In the genomic region with DNA sequence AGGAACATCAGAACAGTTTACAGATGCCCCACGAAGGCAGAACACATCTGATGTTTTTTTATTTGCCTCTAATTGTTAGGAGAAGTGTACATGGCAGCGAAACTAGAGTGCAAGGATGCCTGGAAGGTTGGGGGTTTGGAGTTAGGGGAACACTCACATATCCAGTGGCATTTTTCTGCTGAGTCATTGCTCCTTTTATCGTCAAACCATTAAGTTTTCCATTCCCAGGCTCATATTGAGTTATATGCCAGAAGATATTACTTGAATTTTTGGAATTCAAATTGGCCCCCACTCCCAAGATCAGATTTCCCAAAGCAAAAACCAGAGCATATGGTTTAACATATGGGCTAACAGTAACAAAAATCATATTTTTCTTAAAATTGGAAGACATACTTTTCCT, we compare ENCODE assay signal across 24 cellular contexts.
DNase-seq lines count a peak whose midpoint lies in the region; ATAC-seq, FAIRE-seq and TF ChIP-seq lines count a peak whose summit lies in the region.
"Had no signal": no experiment of that assay in that cellular context is flagged by ENCODE, and none has a peak within 500 bp of the region (broad histone marks: within the 10 kb centered on the region; RNA-seq: fewer than 3 reads in every experiment).

No MANE protein-coding gene starts in this region.

- peaks cover 9% of the 10 kb centered on the region for H3F3A ChIP-seq in SK-N-SH (replicated peaks; ENCODE audit: insufficient read depth)

- H3K36me3 ChIP-seq in SK-N-SH (replicated peaks in 1 of 2; ENCODE audit: control insufficient read depth in 1 of 2, insufficient read depth in 2 of 2, low read length in 1 of 2), result no peaks in the 10 kb centered on the region
- H3K36me3 ChIP-seq in endothelial cell of umbilical vein (ENCODE audit: control insufficient read depth in 2 of 2, extremely low read depth in 1 of 2, insufficient read depth in 2 of 2, low read length in 2 of 2), result no peaks in the 10 kb centered on the region
- H3K36me3 ChIP-seq: HAP-1, upper lobe of left lung had no signal

- H4K20me1 ChIP-seq in SK-N-SH (ENCODE audit: insufficient read depth) (no peaks in the 10 kb centered on the region), endothelial cell of umbilical vein (replicated peaks; ENCODE audit: control insufficient read depth, extremely low read depth, insufficient read depth, low read length) (no peaks in the 10 kb centered on the region)

- H3K27me3 ChIP-seq in SK-N-SH (ENCODE audit: insufficient read depth) (no peaks in the 10 kb centered on the region), endothelial cell of umbilical vein (ENCODE audit: control insufficient read depth in 2 of 2, insufficient read depth in 2 of 2, low read length in 2 of 2) (no peaks in the 10 kb centered on the region)
- H3K27me3 ChIP-seq: upper lobe of left lung had no signal

- no peak for TF ChIP-seq CTCF in SK-N-SH (IDR thresholded peaks at IDR 0.05)
- no peak for TF ChIP-seq CTCF in endothelial cell of umbilical vein (IDR thresholded peaks at IDR 0.05; ENCODE audit: extremely low read depth in 1 of 2, insufficient read depth in 1 of 2, low read depth in 1 of 2, low read length in 2 of 2)

- H3K79me2 ChIP-seq in SK-N-SH (ENCODE audit: insufficient read depth) (no peaks in the 10 kb centered on the region), endothelial cell of umbilical vein (ENCODE audit: control insufficient read depth, insufficient read depth, low read length) (no peaks in the 10 kb centered on the region)

- no peak overlapping the region for H3K27ac ChIP-seq in SK-N-SH (ENCODE audit: low read depth in 2 of 2, low read length in 1 of 2)
- no peak overlapping the region for H3K27ac ChIP-seq in endothelial cell of umbilical vein (ENCODE audit: insufficient read depth, low read depth, low read length)
- H3K27ac ChIP-seq: 22Rv1, upper lobe of left lung had no signal

- ATAC-seq in GM19395 (IDR thresholded peaks at IDR 0.05; ENCODE audit: unreplicated experiment), result no peak
- ATAC-seq: esophagus mucosa had no signal

- DNase-seq in DMS53 (lab: John Stamatoyannopoulos, UW), result peak; percentile 6
- no peak for DNase-seq in DMS53 treated with DMSO at 0.1 percent for 48 hours (lab: John Stamatoyannopoulos, UW; ENCODE audit: unreplicated experiment)
- no peak for DNase-seq in SK-N-SH
- no peak for DNase-seq in endothelial cell of umbilical vein (ENCODE audit: low read depth, low spot score)
- DNase-seq in skeletal muscle cell (ENCODE audit: low read depth), result peak; percentile 3
- DNase-seq in Kasumi-1 (lab: John Stamatoyannopoulos, UW), result no peak
- no peak for DNase-seq in NCI-H510A (lab: John Stamatoyannopoulos, UW)
- DNase-seq: activated naive CD4-positive, alpha-beta T cell treated with anti-CD3 and anti-CD28 coated beads for 36 hours; activated T-cell treated with anti-CD3 and anti-CD28 coated beads, Interleukin-2, amount 50 U/mL, for 24 hours; cerebellar nuclear complex; COR-L47; effector CD8-positive, alpha-beta T cell; EL; mesendoderm; naive B cell; NCI-H1436 treated with DMSO at 0.1 percent for 48 hours; stimulated activated CD4-positive, alpha-beta T cell treated with anti-CD3 and anti-CD28 coated beads, Interleukin-15, amount 100 ng/mL, for 24 hours; T-helper 1 cell; upper lobe of left lung had no signal

- dilution Hi-C loops in endothelial cell of umbilical vein (cut with MboI; ENCODE audit: extremely low pct_ligation_motif_present, low sequenced_read_pairs), result no loop called here

- H3K9me2 ChIP-seq in SK-N-SH, result no peaks in the 10 kb centered on the region

- no peaks in the 10 kb centered on the region for H3K9me3 ChIP-seq in SK-N-SH
- no peaks in the 10 kb centered on the region for H3K9me3 ChIP-seq in endothelial cell of umbilical vein (replicated peaks; ENCODE audit: control insufficient read depth, insufficient read depth, low read length)
- H3K9me3 ChIP-seq: HAP-1, upper lobe of left lung had no signal

- BruUV-seq in endothelial cell of umbilical vein (replicated peaks; lab: Mats Ljungman, UMichigan), result no TSS peak

- H3K9me1 ChIP-seq in endothelial cell of umbilical vein (replicated peaks; ENCODE audit: control insufficient read depth, extremely low read depth, insufficient read depth, low read length), result no peaks in the 10 kb centered on the region

- H3K4me3 ChIP-seq in SK-N-SH (ENCODE audit: low read depth in 2 of 2, low read length in 1 of 2) (no peak overlapping the region), endothelial cell of umbilical vein (replicated peaks in 1 of 3; ENCODE audit: insufficient read depth in 1 of 3, low read depth in 1 of 3, low read length in 3 of 3) (no peak overlapping the region), skeletal muscle cell (ENCODE audit: low read depth, low read length) (no peak overlapping the region)
- H3K4me3 ChIP-seq: HAP-1, upper lobe of left lung had no signal

- H3K9ac ChIP-seq in SK-N-SH, result no peak overlapping the region
- H3K9ac ChIP-seq in endothelial cell of umbilical vein (replicated peaks; ENCODE audit: extremely low read depth, insufficient read depth, low read length), result no peak overlapping the region

- no peak for FAIRE-seq in endothelial cell of umbilical vein (lab: Jason Lieb, UNC)
- FAIRE-seq: TTC549 had no signal

- POLR2A ChIA-PET in SK-N-SH (lab: Yijun Ruan, JAX) (no interaction called here), endothelial cell of umbilical vein (lab: Charles Lee) (no interaction called here)

- H3K4me2 ChIP-seq in SK-N-SH, result no peak overlapping the region
- no peak overlapping the region for H3K4me2 ChIP-seq in endothelial cell of umbilical vein (ENCODE audit: insufficient read depth, low read length)

- intact Hi-C loops in endothelial cell of umbilical vein (cut with micrococcal nuclease), result no loop called here

- TF ChIP-seq RAD21 in SK-N-SH (IDR thresholded peaks at IDR 0.05; ENCODE audit: low read length), result no peak

- no peak for TF ChIP-seq POLR2A in endothelial cell of umbilical vein (IDR thresholded peaks at IDR 0.05; ENCODE audit: low read depth, low read length)

- CTCF ChIA-PET in SK-N-SH (lab: Yijun Ruan, JAX), result no interaction called here
- CTCF ChIA-PET in endothelial cell of umbilical vein (lab: Charles Lee), result no interaction called here

- no peak for TF ChIP-seq EP300 in SK-N-SH (IDR thresholded peaks at IDR 0.05; ENCODE audit: borderline replicate concordance in 1 of 2, low read depth in 1 of 2, low read length in 1 of 2)

- 49% methylated on average over 3 of the region's 3 CpGs for WGBS in SK-N-SH (ENCODE audit: low lambda C conversion rate)

- H3K4me1 ChIP-seq in SK-N-SH (ENCODE audit: control insufficient read depth in 1 of 2, insufficient read depth in 2 of 2, low read depth in 1 of 2, low read length in 1 of 2) (no peaks in the 10 kb centered on the region), endothelial cell of umbilical vein (ENCODE audit: control insufficient read depth, extremely low read depth, insufficient read depth, low read length) (no peaks in the 10 kb centered on the region)
- H3K4me1 ChIP-seq: HAP-1, upper lobe of left lung had no signal

- 0 out of 2 replicates have a peak overlapping the region, but pooled peaks have one; percentile 14 for H2AFZ ChIP-seq in SK-N-SH (ENCODE audit: low read depth)
- H2AFZ ChIP-seq in endothelial cell of umbilical vein (ENCODE audit: low read depth, low read length), result peak overlapping the region; percentile 51

TF ChIP-seq in SK-N-SH, 30 proteins besides CTCF, POLR2A, EP300 and RAD21:
- no peak for TF ChIP-seq MXI1 (IDR thresholded peaks at IDR 0.05; ENCODE audit: low read depth, low read length)
- no peak for TF ChIP-seq JUND (IDR thresholded peaks at IDR 0.05)
- TF ChIP-seq CHD2 (IDR thresholded peaks at IDR 0.05; ENCODE audit: low read length, partially characterized antibody), result no peak
- TF ChIP-seq RXRA (IDR thresholded peaks at IDR 0.05; ENCODE audit: borderline replicate concordance, low read depth), result no peak
- TF ChIP-seq FOSL2 (IDR thresholded peaks at IDR 0.05; ENCODE audit: borderline replicate concordance, low read depth), result no peak
- TF ChIP-seq GATA2 (CRISPR knock-in tag; IDR thresholded peaks at IDR 0.05), result no peak
- TF ChIP-seq ELF1 (IDR thresholded peaks at IDR 0.05), result no peak
- TF ChIP-seq TAF1 (IDR thresholded peaks at IDR 0.05; ENCODE audit: borderline replicate concordance, low read depth, low read length), result no peak
- TF ChIP-seq POLR2AphosphoS5 (IDR thresholded peaks at IDR 0.05; ENCODE audit: low read depth, low read length), result no peak
- TF ChIP-seq YY1 (IDR thresholded peaks at IDR 0.05; ENCODE audit: low read depth), result no peak

TF ChIP-seq in endothelial cell of umbilical vein, 7 proteins besides CTCF, POLR2A, EP300 and RAD21:
- no peak for TF ChIP-seq JUN (IDR thresholded peaks at IDR 0.05; ENCODE audit: borderline replicate concordance, insufficient read depth, insufficient read length, low read depth)
- TF ChIP-seq, protein P1, sequence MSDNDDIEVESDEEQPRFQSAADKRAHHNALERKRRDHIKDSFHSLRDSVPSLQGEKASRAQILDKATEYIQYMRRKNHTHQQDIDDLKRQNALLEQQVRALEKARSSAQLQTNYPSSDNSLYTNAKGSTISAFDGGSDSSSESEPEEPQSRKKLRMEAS (IDR thresholded peaks at IDR 0.05; ENCODE audit: insufficient read depth, insufficient read length), result no peak

Comparison
In these comparisons a context has a peak if more than half of its experiments do, and no peak if none do; other contexts are left out.
1. DNase-seq: peak in DMS53 (single experiment) and skeletal muscle cell (single experiment); none in DMS53 treated with DMSO at 0.1 percent for 48 hours (single experiment), SK-N-SH (single experiment), endothelial cell of umbilical vein (single experiment), Kasumi-1 (0 of 2) and NCI-H510A (single experiment).